ENCODE assay signal across 21 cellular contexts in genomic region chr18:70500748-70501147, GRCh38.
DNase-seq lines count a peak whose midpoint lies in the region; ATAC-seq, FAIRE-seq and TF ChIP-seq lines count a peak whose summit lies in the region.
"Had no signal": no experiment of that assay in that cellular context is flagged by ENCODE, and none has a peak within 500 bp of the region (broad histone marks: within the 10 kb centered on the region; RNA-seq: fewer than 3 reads in every experiment).

No MANE protein-coding gene starts in this region.

- DNase-seq in Karpas-422 (peak; percentile 64), GM12878 (ENCODE audit: low read depth, low spot score) (no peak), frontal cortex (ENCODE audit: low spot score in 2 of 2) (no peak), DMS53 treated with DMSO at 0.1 percent for 48 hours (lab: John Stamatoyannopoulos, UW; ENCODE audit: unreplicated experiment) (no peak), gastrocnemius medialis (no peak)
- DNase-seq: 8988T; ACHN; BE2C; C1 segment of cervical spinal cord; CD4-positive, alpha-beta memory T cell; CD4-positive, CD25-positive, alpha-beta regulatory T cell; CD8-positive, alpha-beta memory T cell; DMS 273 treated with DMSO at 0.1 percent for 48 hours; DMS79 treated with DMSO at 0.1 percent for 48 hours; GF-D8 had no signal

- in situ Hi-C loops in GM12878 (cut with MboI) = no loop called here
- in situ Hi-C loops in gastrocnemius medialis (cut with MboI; ENCODE audit: low sequenced_read_pairs in 4 of 4) = no loop called here

- no TSS peak for BruUV-seq in GM12878 (replicated peaks; lab: Mats Ljungman, UMichigan)

- H3K9ac ChIP-seq in Karpas-422 (ENCODE audit: low read length) (0 out of 2 replicates have a peak overlapping the region, but pooled peaks have one; percentile 14), GM12878 (ENCODE audit: control insufficient read depth, insufficient read depth, low read length) (no peak overlapping the region)
- H3K9ac ChIP-seq: BLaER1 had no signal

- FAIRE-seq in GM12878 (lab: Jason Lieb, UNC) = no peak
- peak; percentile 30 for FAIRE-seq in frontal cortex (lab: Jason Lieb, UNC)
- FAIRE-seq: A204.1, G401.6, GM12892, GM18507, GM19239 had no signal

- no peak for TF ChIP-seq RAD21 in GM12878 (IDR thresholded peaks at IDR 0.05; ENCODE audit: insufficient read depth, low read depth, low read length)

- ATAC-seq in GM12878 (no peak), gastrocnemius medialis (no peak)

- no peaks in the 10 kb centered on the region for H3K9me3 ChIP-seq in Karpas-422 (ENCODE audit: low read length)
- no peaks in the 10 kb centered on the region for H3K9me3 ChIP-seq in GM12878 (replicated peaks; ENCODE audit: control insufficient read depth, insufficient read depth, low read length)
- H3K9me3 ChIP-seq in gastrocnemius medialis = no peaks in the 10 kb centered on the region
- H3K9me3 ChIP-seq: BE2C, BLaER1 had no signal

- H3K27ac ChIP-seq in Karpas-422 (ENCODE audit: low read length) (peak overlapping the region; percentile 86), GM12878 (ENCODE audit: control insufficient read depth, insufficient read depth) (no peak overlapping the region), gastrocnemius medialis (no peak overlapping the region)
- H3K27ac ChIP-seq: BLaER1 had no signal

- no peak for TF ChIP-seq POLR2A in GM12878 (IDR thresholded peaks at IDR 0.05; ENCODE audit: low read depth, low read length)
- no peak for TF ChIP-seq POLR2A in gastrocnemius medialis (IDR thresholded peaks at IDR 0.05)

- no peak for TF ChIP-seq EP300 in GM12878 (IDR thresholded peaks at IDR 0.05; ENCODE audit: borderline replicate concordance in 1 of 2, control insufficient read depth in 1 of 2, low read depth in 2 of 2, low read length in 2 of 2)

- intact Hi-C loops in GM12878 (cut with micrococcal nuclease; ENCODE audit: unreplicated experiment) (no loop called here), gastrocnemius medialis (cut with DNase I; ENCODE audit: low total_unique reads) (no loop called here)

- H3K36me3 ChIP-seq in Karpas-422 (ENCODE audit: insufficient read depth, low read length) = no peaks in the 10 kb centered on the region
- H3K36me3 ChIP-seq in GM12878 (ENCODE audit: control insufficient read depth in 2 of 2, insufficient read depth in 2 of 2, low read length in 1 of 2) = no peaks in the 10 kb centered on the region
- H3K36me3 ChIP-seq in gastrocnemius medialis = no peaks in the 10 kb centered on the region
- H3K36me3 ChIP-seq: BLaER1 had no signal

- SMC1A ChIA-PET in GM12878 (lab: Charles Lee; ENCODE audit: uncharacterized antibody, unreplicated experiment) = interaction anchor here (1.2 kb wide), 1 partner anchor 9 kb away, joined by 3 read pairs; no protein-coding TSS in a partner anchor

- H3K9me2 ChIP-seq in Karpas-422 (replicated peaks; ENCODE audit: insufficient read depth, low read length) = no peaks in the 10 kb centered on the region

- RAD21 ChIA-PET in GM12878 (lab: Charles Lee; ENCODE audit: unreplicated experiment) = no interaction called here

- H3K27me3 ChIP-seq in Karpas-422 (ENCODE audit: low read length) (no peaks in the 10 kb centered on the region), GM12878 (replicated peaks in 1 of 2; ENCODE audit: control insufficient read depth in 2 of 2, insufficient read depth in 2 of 2, low read length in 1 of 2) (no peaks in the 10 kb centered on the region), gastrocnemius medialis (peaks cover 0 to 3% (median 0%) of the 10 kb centered on the region in 3 donors)
- H3K27me3 ChIP-seq: BE2C, BLaER1 had no signal

- peaks cover 81% of the 10 kb centered on the region for H3K4me1 ChIP-seq in Karpas-422 (ENCODE audit: low read length)
- no peaks in the 10 kb centered on the region for H3K4me1 ChIP-seq in GM12878 (ENCODE audit: control insufficient read depth, insufficient read depth, low read length)
- H3K4me1 ChIP-seq in gastrocnemius medialis = no peaks in the 10 kb centered on the region

- H3K4me2 ChIP-seq in Karpas-422 (ENCODE audit: low read depth, low read length, poor library complexity, severe bottlenecking) (peak overlapping the region; percentile 92), GM12878 (ENCODE audit: control insufficient read depth, insufficient read depth) (no peak overlapping the region)
- H3K4me2 ChIP-seq: BLaER1 had no signal

- H3K4me3 ChIP-seq in Karpas-422 (ENCODE audit: low read length) (peak overlapping the region; percentile 15; the same call in 1 of the 2 replicates), GM12878 (no peak overlapping the region), gastrocnemius medialis (no peak overlapping the region)
- H3K4me3 ChIP-seq: BLaER1 had no signal

- 10% methylated on average over 2 of the region's 2 CpGs for WGBS in GM12878 (ENCODE audit: insufficient coverage, insufficient replicate concordance, low lambda C conversion rate, missing lambda C conversion rate)

- no peak overlapping the region for H2AFZ ChIP-seq in Karpas-422 (ENCODE audit: low read length)
- H2AFZ ChIP-seq in GM12878 (ENCODE audit: control insufficient read depth, low read depth, low read length) = no peak overlapping the region

- CTCF ChIA-PET in GM12878 (lab: Yijun Ruan, JAX) = interaction anchor here (0.6 to 3.7 kb wide), 2 partner anchors 10 to 1406 kb away, joined by 3 to 25 read pairs; no protein-coding TSS in a partner anchor

- H4K20me1 ChIP-seq in Karpas-422 (ENCODE audit: insufficient read depth, low read depth, low read length) = no peaks in the 10 kb centered on the region
- H4K20me1 ChIP-seq in GM12878 (ENCODE audit: control insufficient read depth, insufficient read depth) = no peaks in the 10 kb centered on the region
- H4K20me1 ChIP-seq: BLaER1 had no signal

- TF ChIP-seq CTCF in GM12878 (IDR thresholded peaks at IDR 0.05 in 2 of 3, conservative IDR thresholded peaks at IDR 0.05 in 1 of 3; ENCODE audit: control insufficient read depth in 2 of 3, extremely low read depth in 1 of 3, insufficient read depth in 1 of 3, low read depth in 3 of 3, low read length in 3 of 3) = no peak
- no peak for TF ChIP-seq CTCF in gastrocnemius medialis (IDR thresholded peaks at IDR 0.05 in 4 of 5, conservative IDR thresholded peaks at IDR 0.05 in 1 of 5)

- POLR2A ChIA-PET in GM12878 (lab: Charles Lee) = no interaction called here

- H3K79me2 ChIP-seq in Karpas-422 (ENCODE audit: low read length) (no peaks in the 10 kb centered on the region), GM12878 (ENCODE audit: control insufficient read depth, insufficient read depth, low read length) (no peaks in the 10 kb centered on the region)

TF ChIP-seq in GM12878, 131 proteins besides CTCF, POLR2A, EP300 and RAD21:
- TF ChIP-seq CHD1 (IDR thresholded peaks at IDR 0.05; ENCODE audit: low read depth, low read length) = no peak
- TF ChIP-seq RAD51 (IDR thresholded peaks at IDR 0.05) = peak; percentile 23; the same call in 1 of the 2 replicates
